9 cellular contexts compared by ENCODE assay signal in genomic region chr1:114458208-114458777, GRCh38. TPM values are rescaled to one million over a fixed set of nuclear protein-coding genes. Genes with fewer than 3 reads are reported as not detected.
DNase-seq lines count a peak whose midpoint lies in the region; ATAC-seq and TF ChIP-seq lines count a peak whose summit lies in the region.
"Had no signal": no experiment of that assay in that cellular context is flagged by ENCODE, and none has a peak within 500 bp of the region (broad histone marks: within the 10 kb centered on the region; RNA-seq: fewer than 3 reads in every experiment).

No MANE protein-coding gene starts in this region.

- peak overlapping the region in 2 of 4 donors; percentile 3 to 13 for H3K27ac ChIP-seq in esophagus squamous epithelium

- H3K36me3 ChIP-seq in esophagus squamous epithelium = peaks cover 0 to 87% (median 4%) of the 10 kb centered on the region in 3 donors

- DNase-seq in GF-D8 (lab: John Stamatoyannopoulos, UW) (peak; percentile 79), NB4 (ENCODE audit: low read depth) (peak; percentile 92), cardiac fibroblast (ENCODE audit: low read depth in 2 of 2) (peak; percentile 78 to 81), non-pigmented ciliary epithelial cell (ENCODE audit: low read depth) (peak; percentile 73), globus pallidus (ENCODE audit: low spot score) (no peak), esophagus squamous epithelium (lab: John Stamatoyannopoulos, UW) (no peak)
- DNase-seq in stimulated activated CD4-positive, alpha-beta T cell treated with anti-CD3 and anti-CD28 coated beads, Interleukin-2, amount 100 ng/mL, for 48 hours = no peak
- DNase-seq: amygdala had no signal

- H3K4me1 ChIP-seq in esophagus squamous epithelium = peaks cover 0 to 6% (median 0%) of the 10 kb centered on the region in 3 donors

- intact Hi-C loops in esophagus squamous epithelium (cut with DNase I) = no loop called here

- TF ChIP-seq CTCF in NB4 (IDR thresholded peaks at IDR 0.05; ENCODE audit: low read depth, low read length) = no peak
- TF ChIP-seq CTCF in cardiac fibroblast (IDR thresholded peaks at IDR 0.05; ENCODE audit: low read depth, low read length) = no peak
- TF ChIP-seq CTCF in esophagus squamous epithelium (IDR thresholded peaks at IDR 0.05) = no peak

- ATAC-seq in HG02938 (IDR thresholded peaks at IDR 0.05; ENCODE audit: unreplicated experiment) = no peak

- TF ChIP-seq POLR2A in NB4 (IDR thresholded peaks at IDR 0.05; ENCODE audit: extremely low read depth, insufficient read length) (no peak), esophagus squamous epithelium (IDR thresholded peaks at IDR 0.05) (no peak)

- no peaks in the 10 kb centered on the region for H3K27me3 ChIP-seq in esophagus squamous epithelium

- H3K4me3 ChIP-seq in NB4 (ENCODE audit: low read depth, low read length) = no peak overlapping the region
- H3K4me3 ChIP-seq in cardiac fibroblast (replicated peaks in 1 of 2; ENCODE audit: low read depth in 2 of 2, low read length in 2 of 2) = no peak overlapping the region
- no peak overlapping the region for H3K4me3 ChIP-seq in esophagus squamous epithelium

- no peaks in the 10 kb centered on the region for H3K9me3 ChIP-seq in esophagus squamous epithelium

RNA-seq across cellular contexts. Expression of gene TRIM33, which starts 52.7 kb away (rescaled TPM):
- 10 to 100 TPM; 19.1 to 38.7 (median 25.4) TPM for total RNA-seq in esophagus squamous epithelium

Comparison
In these comparisons a context has a peak if more than half of its experiments do, and no peak if none do; other contexts are left out.
1. DNase-seq: peak in GF-D8 (single experiment), NB4 (single experiment), cardiac fibroblast (2 of 2) and non-pigmented ciliary epithelial cell (single experiment); none in stimulated activated CD4-positive, alpha-beta T cell treated with anti-CD3 and anti-CD28 coated beads, Interleukin-2, amount 100 ng/mL, for 48 hours (0 of 2), globus pallidus (single experiment) and esophagus squamous epithelium (single experiment).